In genomic region chr7:138750473-138750872, GRCh38 we compare ENCODE assay signal across 19 cellular contexts. TPM values are rescaled to one million over a fixed set of nuclear protein-coding genes. Genes with fewer than 3 reads are reported as not detected.
"Had no signal": no experiment of that assay in that cellular context is flagged by ENCODE, and none has a peak within 500 bp of the region (broad histone marks: within the 10 kb centered on the region; RNA-seq: fewer than 3 reads in every experiment).

No MANE protein-coding gene starts in this region.

- ATAC-seq: gastrocnemius medialis; heart left ventricle; left cardiac atrium; lower lobe of right lung; right cardiac atrium; stimulated activated naive CD8-positive, alpha-beta T cell treated with anti-CD3 and anti-CD28 coated beads, Interleukin-15, Interleukin-2, amounts not matched to agents 100 U/mL and 50 U/mL, for 24 hours had no signal

- H3K4me3 Mint-ChIP-seq: activated T-helper 1 cell treated with anti-CD3 and anti-CD28 coated beads, Interleukin-12 subunit alpha, Interleukin-12 subunit beta, Interleukin-2, Interleukin-4 antibody, amounts not matched to agents 30 ng/mL and 10 ng/mL and 1 ng/mL, durations not matched to agents 14 hours and 24 hours and 36 hours; mesothelial cell of epicardium had no signal

- H3K36me3 Mint-ChIP-seq: mesothelial cell of epicardium had no signal

- H3K27ac ChIP-seq: gastrocnemius medialis, heart left ventricle, lower lobe of right lung, transverse colon, WERI-Rb-1 had no signal

- H3K4me3 ChIP-seq: gastrocnemius medialis, heart left ventricle, lower lobe of right lung, skin epidermis, transverse colon had no signal

- H3K27me3 ChIP-seq: gastrocnemius medialis, transverse colon had no signal

- H3K36me3 ChIP-seq: gastrocnemius medialis, heart left ventricle, lower lobe of right lung, transverse colon, WERI-Rb-1 had no signal

- H3K27ac Mint-ChIP-seq: mesothelial cell of epicardium had no signal

- H3K9me3 Mint-ChIP-seq: activated T-helper 1 cell treated with anti-CD3 and anti-CD28 coated beads, Interleukin-12 subunit alpha, Interleukin-12 subunit beta, Interleukin-2, Interleukin-4 antibody, amounts not matched to agents 30 ng/mL and 10 ng/mL and 1 ng/mL, durations not matched to agents 14 hours and 24 hours and 36 hours; mesothelial cell of epicardium had no signal

- H3K4me1 ChIP-seq: gastrocnemius medialis, transverse colon had no signal

- DNase-seq: activated CD8-positive, alpha-beta memory T cell treated with anti-CD3 and anti-CD28 coated beads for 24 hours; activated naive CD4-positive, alpha-beta T cell; erythroblast; gastrocnemius medialis; heart left ventricle; left cardiac atrium; lower lobe of right lung; right cardiac atrium; stimulated activated CD4-positive, alpha-beta T cell treated with anti-CD3 and anti-CD28 coated beads, Interleukin-4, amount 100 ng/mL, for 24 hours; stimulated activated naive CD8-positive, alpha-beta T cell treated with anti-CD3 and anti-CD28 coated beads, Interleukin-15, Interleukin-2, amounts not matched to agents 100 U/mL and 50 U/mL, for 24 hours; transverse colon; WERI-Rb-1 had no signal

- H3K9me3 ChIP-seq: gastrocnemius medialis, heart left ventricle, lower lobe of right lung, transverse colon had no signal

RNA-seq across cellular contexts. Expression of gene TMEM213, which starts 47.3 kb away (rescaled TPM):
- total RNA-seq: astrocyte, dermis microvascular lymphatic vessel endothelial cell, gastrocnemius medialis, heart left ventricle, left cardiac atrium, mesothelial cell of epicardium, posterior vena cava, right cardiac atrium, transverse colon had no signal
- polyA plus RNA-seq: heart left ventricle, right cardiac atrium had no signal

RNA-seq across cellular contexts. Expression of gene ATP6V0A4, which starts 47.5 kb away (rescaled TPM):
- total RNA-seq: activated T-helper 1 cell treated with anti-CD3 and anti-CD28 coated beads, Interleukin-12 subunit alpha, Interleukin-12 subunit beta, Interleukin-2, Interleukin-4 antibody, amounts not matched to agents 30 ng/mL and 10 ng/mL and 1 ng/mL, durations not matched to agents 14 hours and 24 hours and 36 hours; gastrocnemius medialis; heart left ventricle; left cardiac atrium; posterior vena cava; right cardiac atrium; transverse colon had no signal
- polyA plus RNA-seq: heart left ventricle, right cardiac atrium had no signal

RNA-seq across cellular contexts. Expression of gene SVOPL, which starts 49.3 kb away (rescaled TPM):
- total RNA-seq: activated T-helper 1 cell treated with anti-CD3 and anti-CD28 coated beads, Interleukin-12 subunit alpha, Interleukin-12 subunit beta, Interleukin-2, Interleukin-4 antibody, amounts not matched to agents 30 ng/mL and 10 ng/mL and 1 ng/mL, durations not matched to agents 14 hours and 24 hours and 36 hours; dermis microvascular lymphatic vessel endothelial cell; gastrocnemius medialis; left cardiac atrium; posterior vena cava; right cardiac atrium; T-helper 1 cell treated with Interleukin-12 subunit alpha and Interleukin-12 subunit beta and Interleukin-4 antibody, amounts not matched to agents 30 ng/mL and 1 ng/mL, for 36 hours had no signal
- polyA plus RNA-seq: heart left ventricle, right cardiac atrium had no signal
